ENCODE assay signal across 8 cellular contexts in genomic region chr6:26533532-26533931, GRCh38. TPM values are rescaled to one million over a fixed set of nuclear protein-coding genes. Genes with fewer than 3 reads are reported as not detected.
DNase-seq lines count a peak whose midpoint lies in the region; ATAC-seq and TF ChIP-seq lines count a peak whose summit lies in the region.

No MANE protein-coding gene starts in this region.

- H3K36me3 Mint-ChIP-seq in neural progenitor cell: peaks cover 8% of the 10 kb centered on the region

- peak overlapping the region; percentile 99 for H3K4me3 Mint-ChIP-seq in neural progenitor cell

- peaks cover 32% of the 10 kb centered on the region for H3K27me3 Mint-ChIP-seq in neural progenitor cell (ENCODE audit: insufficient read depth, low read depth)

- POLR2A ChIA-PET in BJ (lab: Charles Lee): interaction anchor here (0.9 kb wide), 1 partner anchor 20 kb away, joined by 4 read pairs; no protein-coding TSS in a partner anchor

- no peak overlapping the region for H3K9ac ChIP-seq in neural progenitor cell

- H3K9me3 Mint-ChIP-seq in neural progenitor cell: peaks cover 9% of the 10 kb centered on the region

- no peaks in the 10 kb centered on the region for H4K20me1 ChIP-seq in neural progenitor cell (ENCODE audit: low read depth)

- H3K4me3 ChIP-seq in BJ (ENCODE audit: low read depth, low read length) (peak overlapping the region; percentile 56), NB4 (ENCODE audit: low read depth, low read length) (peak overlapping the region; percentile 85), neural progenitor cell (peak overlapping the region; percentile 93)
- H3K4me3 ChIP-seq in effector memory CD4-positive, alpha-beta T cell (ENCODE audit: insufficient read depth, low read depth, low read length, poor library complexity, severe bottlenecking): peak overlapping the region; percentile 71

- peak overlapping the region; percentile 82 for H3K4me2 ChIP-seq in neural progenitor cell

- H3K4me1 Mint-ChIP-seq in neural progenitor cell: peaks cover 34% of the 10 kb centered on the region

- CTCF ChIA-PET in BJ (lab: Yijun Ruan, JAX): interaction anchor here (1.2 to 1.4 kb wide), 3 partner anchors 35 to 192 kb away, joined by 5 to 6 read pairs (median 5); no protein-coding TSS in a partner anchor

- peak overlapping the region; percentile 97 for H2AFZ ChIP-seq in neural progenitor cell (replicated peaks)

- no peak for ATAC-seq in GM21360 (IDR thresholded peaks at IDR 0.05; ENCODE audit: unreplicated experiment)
- no peak for ATAC-seq in activated CD4-positive, CD25-positive, alpha-beta regulatory T cell treated with anti-CD3 and anti-CD28 coated beads, Interleukin-2, amount 50 U/mL, for 24 hours

- H3K27ac Mint-ChIP-seq in neural progenitor cell: peak overlapping the region; percentile 100

- H3K36me3 ChIP-seq in BJ (ENCODE audit: control insufficient read depth, insufficient read depth, low read length) (no peaks in the 10 kb centered on the region), neural progenitor cell (no peaks in the 10 kb centered on the region)
- H3K36me3 ChIP-seq in effector memory CD4-positive, alpha-beta T cell (ENCODE audit: control insufficient read depth, insufficient read depth, low read length): no peaks in the 10 kb centered on the region

- H3K9me3 ChIP-seq in effector memory CD4-positive, alpha-beta T cell (ENCODE audit: control insufficient read depth, low read length): no peaks in the 10 kb centered on the region
- H3K9me3 ChIP-seq in neural progenitor cell (ENCODE audit: low read depth): no peaks in the 10 kb centered on the region

- peaks cover 11% of the 10 kb centered on the region for H3K4me1 ChIP-seq in effector memory CD4-positive, alpha-beta T cell (ENCODE audit: control insufficient read depth, insufficient read depth, low read length, poor library complexity, severe bottlenecking)
- H3K4me1 ChIP-seq in neural progenitor cell: peaks cover 13% of the 10 kb centered on the region

- DNase-seq in BJ (ENCODE audit: low read depth) (no peak), NB4 (ENCODE audit: low read depth) (no peak), neural progenitor cell (ENCODE audit: low spot score) (no peak), OCI-M2 (lab: John Stamatoyannopoulos, UW; ENCODE audit: unreplicated experiment) (no peak)
- DNase-seq in effector memory CD4-positive, alpha-beta T cell: no peak
- DNase-seq in stimulated activated CD4-positive, alpha-beta T cell treated with anti-CD3 and anti-CD28 coated beads, Interleukin-2, amount 100 ng/mL, for 48 hours: no peak

- H3F3A ChIP-seq in neural progenitor cell (ENCODE audit: low read depth): peaks cover 45% of the 10 kb centered on the region

- no peak for TF ChIP-seq POLR2A in NB4 (IDR thresholded peaks at IDR 0.05; ENCODE audit: extremely low read depth, insufficient read length)

- peak overlapping the region; percentile 52 for H3K27ac ChIP-seq in effector memory CD4-positive, alpha-beta T cell (ENCODE audit: insufficient read depth, low read length, poor library complexity, severe bottlenecking)
- no peak overlapping the region for H3K27ac ChIP-seq in neural progenitor cell

- H3K27me3 ChIP-seq in BJ (ENCODE audit: control insufficient read depth, insufficient read depth, low read length) (no peaks in the 10 kb centered on the region), neural progenitor cell (no peaks in the 10 kb centered on the region)
- H3K27me3 ChIP-seq in effector memory CD4-positive, alpha-beta T cell (replicated peaks; ENCODE audit: control insufficient read depth, insufficient read depth, low read length, poor library complexity, severe bottlenecking): no peaks in the 10 kb centered on the region

- H3K79me2 ChIP-seq in neural progenitor cell (ENCODE audit: low read depth): no peaks in the 10 kb centered on the region

- TF ChIP-seq CTCF in BJ (IDR thresholded peaks at IDR 0.05; ENCODE audit: insufficient read depth, low read depth, low read length) (no peak), NB4 (IDR thresholded peaks at IDR 0.05; ENCODE audit: low read depth, low read length) (no peak), neural progenitor cell (IDR thresholded peaks at IDR 0.05) (no peak)

RNA-seq across cellular contexts. Expression of gene HMGN4, which starts 4.6 kb away (rescaled TPM):
- polyA plus RNA-seq in BJ (2011; rRNA removed): 41.4 and 60.9 TPM in 2 replicates
- 11.8 and 16.5 TPM in 2 replicates for polyA minus RNA-seq in BJ (2011; rRNA and poly(A)+ RNA removed)
- 81.8 and 86.8 TPM in 2 replicates for total RNA-seq in neural progenitor cell (ENCODE audit: low replicate concordance)

RNA-seq across cellular contexts. Expression of gene BTN1A1, which starts 33.4 kb away (rescaled TPM):
- polyA plus RNA-seq in BJ (2011; rRNA removed): not detected in 2 replicates
- polyA minus RNA-seq in BJ (2011; rRNA and poly(A)+ RNA removed): not detected in 2 replicates
- total RNA-seq in neural progenitor cell (ENCODE audit: low replicate concordance): not detected in 2 replicates
